In the genomic region with DNA sequence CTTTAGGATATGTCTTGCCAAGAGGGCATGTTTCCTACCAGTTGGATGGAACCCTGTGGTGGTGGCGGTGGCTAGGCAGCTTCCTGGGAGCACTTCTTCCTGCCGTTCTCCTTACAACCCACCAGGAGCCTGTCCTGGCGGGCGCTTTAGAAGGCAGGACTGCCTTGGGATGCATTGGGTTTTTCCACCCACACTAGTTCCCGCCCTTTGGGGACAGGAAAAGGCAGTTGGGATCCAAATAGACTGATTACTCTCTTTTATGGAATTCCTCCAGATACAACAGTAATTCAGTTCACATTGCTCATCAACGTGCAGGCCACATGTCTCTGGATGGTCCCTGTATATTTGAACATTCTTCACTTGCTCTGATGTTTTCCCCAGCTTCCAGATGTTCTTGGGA, we compare ENCODE assay signal across 14 cellular contexts.
DNase-seq lines count a peak whose midpoint lies in the region; TF ChIP-seq lines count a peak whose summit lies in the region.
"Had no signal": no experiment of that assay in that cellular context is flagged by ENCODE, and none has a peak within 500 bp of the region (broad histone marks: within the 10 kb centered on the region; RNA-seq: fewer than 3 reads in every experiment).

No MANE protein-coding gene starts in this region.

- H3K27ac Mint-ChIP-seq in HFFc6, result peak overlapping the region; percentile 81
- H3K27ac Mint-ChIP-seq: activated naive CD8-positive, alpha-beta T cell treated with anti-CD3 and anti-CD28 coated beads for 36 hours; B cell; stimulated activated naive CD8-positive, alpha-beta T cell treated with anti-CD3 and anti-CD28 coated beads, Interleukin-15, Interleukin-2, amounts not matched to agents 100 ng/mL and 50 ng/mL, for 24 hours had no signal

- peaks cover 11% of the 10 kb centered on the region for H3K36me3 Mint-ChIP-seq in HFFc6 (ENCODE audit: low read depth)
- H3K36me3 Mint-ChIP-seq: activated naive CD8-positive, alpha-beta T cell treated with anti-CD3 and anti-CD28 coated beads for 36 hours had no signal

- H3K79me2 ChIP-seq in fibroblast of lung (ENCODE audit: control insufficient read depth, insufficient read depth, low read length), result no peaks in the 10 kb centered on the region

- H3K4me1 ChIP-seq in fibroblast of lung (ENCODE audit: control insufficient read depth, extremely low read depth, insufficient read depth, low read length) (peaks cover 4% of the 10 kb centered on the region), stomach (peaks cover 0 to 7% (median 2%) of the 10 kb centered on the region in 4 donors)
- H3K4me1 ChIP-seq: spleen had no signal

- H3K4me3 ChIP-seq in fibroblast of lung (replicated peaks in 1 of 4; ENCODE audit: control extremely low read depth in 1 of 4, insufficient read depth in 1 of 4, low read depth in 3 of 4, low read length in 4 of 4) (no peak overlapping the region), stomach (no peak overlapping the region)
- H3K4me3 ChIP-seq: spleen had no signal

- peak overlapping the region; percentile 86 for H3K4me3 Mint-ChIP-seq in HFFc6
- H3K4me3 Mint-ChIP-seq: activated naive CD8-positive, alpha-beta T cell treated with anti-CD3 and anti-CD28 coated beads for 36 hours; B cell; stimulated activated naive CD8-positive, alpha-beta T cell treated with anti-CD3 and anti-CD28 coated beads, Interleukin-15, Interleukin-2, amounts not matched to agents 100 ng/mL and 50 ng/mL, for 24 hours had no signal

- peaks cover 79% of the 10 kb centered on the region for H3K4me1 Mint-ChIP-seq in HFFc6 (ENCODE audit: low read depth)
- H3K4me1 Mint-ChIP-seq: B cell had no signal

- TF ChIP-seq EP300 in stomach (IDR thresholded peaks at IDR 0.05), result no peak

- WGBS in stomach, 5 donors, result 73 to 85% (median 79%) methylated on average over 6 of the region's 6 CpGs

- H3K9me3 ChIP-seq in fibroblast of lung (ENCODE audit: control insufficient read depth, insufficient read depth, low read depth, low read length) (no peaks in the 10 kb centered on the region), stomach (no peaks in the 10 kb centered on the region)
- H3K9me3 ChIP-seq: spleen had no signal

- H3K9me3 Mint-ChIP-seq in HFFc6, result no peaks in the 10 kb centered on the region
- H3K9me3 Mint-ChIP-seq: activated naive CD8-positive, alpha-beta T cell treated with anti-CD3 and anti-CD28 coated beads for 36 hours; stimulated activated naive CD8-positive, alpha-beta T cell treated with anti-CD3 and anti-CD28 coated beads, Interleukin-15, Interleukin-2, amounts not matched to agents 100 ng/mL and 50 ng/mL, for 24 hours had no signal

- H4K20me1 ChIP-seq in fibroblast of lung (ENCODE audit: control insufficient read depth, extremely low read depth, insufficient read depth, low read length), result no peaks in the 10 kb centered on the region

- intact Hi-C loops in stomach (cut with DNase I; ENCODE audit: low total_unique reads), result no loop called here

- H3K9ac ChIP-seq in fibroblast of lung (ENCODE audit: insufficient read depth, low read length), result no peak overlapping the region

- DNase-seq in AG08396 (ENCODE audit: low spot score) (peak; percentile 49), HFFc6 (peak; percentile 83), fibroblast of lung (ENCODE audit: low read depth in 2 of 2) (peak; percentile 20 to 71), non-pigmented ciliary epithelial cell (ENCODE audit: low read depth) (peak; percentile 3), stomach (no peak), mesenteric fat pad (ENCODE audit: low spot score) (no peak), DMS53 treated with DMSO at 0.1 percent for 48 hours (lab: John Stamatoyannopoulos, UW; ENCODE audit: unreplicated experiment) (no peak), D341Med (ENCODE audit: low spot score) (no peak)
- DNase-seq: activated naive CD8-positive, alpha-beta T cell treated with anti-CD3 and anti-CD28 coated beads for 36 hours; NCI-H2029 treated with DMSO at 0.1 percent for 48 hours; spleen had no signal

- H3K27me3 ChIP-seq in fibroblast of lung (ENCODE audit: control insufficient read depth, insufficient read depth, low read length) (no peaks in the 10 kb centered on the region), stomach (peaks cover 0 to 12% (median 0%) of the 10 kb centered on the region in 3 donors)

- H3K4me2 ChIP-seq in fibroblast of lung (ENCODE audit: extremely low read depth, insufficient read depth, low read length), result no peak overlapping the region

- H3K27ac ChIP-seq in fibroblast of lung (ENCODE audit: insufficient read depth, low read length) (peak overlapping the region; percentile 5), stomach (no peak overlapping the region)
- H3K27ac ChIP-seq: epithelial cell of prostate, spleen had no signal

- no peak overlapping the region for H2AFZ ChIP-seq in fibroblast of lung (ENCODE audit: low read length)

- H3K36me3 ChIP-seq in fibroblast of lung (ENCODE audit: control insufficient read depth, insufficient read depth, low read length) (no peaks in the 10 kb centered on the region), stomach (no peaks in the 10 kb centered on the region)
- H3K36me3 ChIP-seq: spleen had no signal

- TF ChIP-seq POLR2A in stomach (IDR thresholded peaks at IDR 0.05), result no peak

- TF ChIP-seq CTCF in HFFc6 (IDR thresholded peaks at IDR 0.05) (peak; percentile 31), fibroblast of lung (conservative IDR thresholded peaks at IDR 0.05 in 1 of 2, IDR thresholded peaks at IDR 0.05 in 1 of 2; ENCODE audit: low read depth in 1 of 2, low read length in 2 of 2) (no peak), stomach (IDR thresholded peaks at IDR 0.05) (no peak)

- no peaks in the 10 kb centered on the region; the same call in 1 of the 2 replicates for H3K27me3 Mint-ChIP-seq in HFFc6 (ENCODE audit: insufficient read depth)
- H3K27me3 Mint-ChIP-seq: B cell had no signal

Comparison
In these comparisons a context has a peak if more than half of its experiments do, and no peak if none do; other contexts are left out.
1. DNase-seq: peak in AG08396 (single experiment), HFFc6 (single experiment), fibroblast of lung (2 of 2) and non-pigmented ciliary epithelial cell (single experiment); none in stomach (single experiment), mesenteric fat pad (single experiment), DMS53 treated with DMSO at 0.1 percent for 48 hours (single experiment) and D341Med (single experiment).